17 cellular contexts compared by ENCODE assay signal in the genomic region with DNA sequence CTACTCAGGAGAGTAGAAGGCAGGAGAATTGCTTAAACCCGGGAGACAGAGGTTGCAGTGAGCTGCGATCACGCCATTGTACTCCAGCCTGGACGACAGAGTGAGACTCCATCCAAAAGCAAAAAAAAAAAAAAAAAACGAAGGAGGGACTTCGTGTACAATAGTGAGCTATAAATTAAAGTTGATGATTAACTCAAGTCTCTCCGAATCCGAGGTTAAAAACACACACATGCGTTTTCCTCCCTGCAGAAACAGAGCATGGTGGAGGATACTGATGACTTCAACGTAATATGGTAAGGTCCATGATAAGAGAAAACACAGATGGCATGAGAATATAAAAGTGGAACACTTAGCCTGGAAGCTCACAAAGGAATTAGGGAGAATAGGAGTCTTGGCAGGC.
DNase-seq lines count a peak whose midpoint lies in the region; ATAC-seq and TF ChIP-seq lines count a peak whose summit lies in the region.
"Had no signal": no experiment of that assay in that cellular context is flagged by ENCODE, and none has a peak within 500 bp of the region (broad histone marks: within the 10 kb centered on the region; RNA-seq: fewer than 3 reads in every experiment).

No MANE protein-coding gene starts in this region.

- H3K9ac ChIP-seq in mucosa of rectum (ENCODE audit: low read depth in 1 of 2, low read length in 2 of 2): no peak overlapping the region

- H3K4me1 ChIP-seq in mucosa of rectum (ENCODE audit: control insufficient read depth in 2 of 2, insufficient read depth in 2 of 2, low read length in 2 of 2): peaks cover 24 to 26% of the 10 kb centered on the region in 2 donors

- H3K27ac ChIP-seq in 22Rv1 (peak overlapping the region; percentile 61), mucosa of rectum (ENCODE audit: low read depth in 2 of 2, low read length in 2 of 2) (peak overlapping the region; percentile 64 to 73)

- H3K4me3 Mint-ChIP-seq in dendritic cell treated with granulocyte-macrophage colony-stimulating factor and Interleukin-4, amounts not matched to agents 40 ng/mL and 50 ng/mL, for 4 days: no peak overlapping the region
- no peak overlapping the region for H3K4me3 Mint-ChIP-seq in T-helper 2 cell treated with Interferon-gamma antibody and Interleukin-4, amounts not matched to agents 5 μg/mL and 100 μg/mL, for 36 hours

- peak overlapping the region; percentile 25 to 55 for H3K4me3 ChIP-seq in mucosa of rectum (ENCODE audit: low read length in 2 of 2)

- no peak for TF ChIP-seq CTCF in 22Rv1 (IDR thresholded peaks at IDR 0.05)

- peak overlapping the region; percentile 75 for H3K27ac Mint-ChIP-seq in dendritic cell treated with granulocyte-macrophage colony-stimulating factor and Interleukin-4, amounts not matched to agents 40 ng/mL and 50 ng/mL, for 4 days
- no peak overlapping the region for H3K27ac Mint-ChIP-seq in T-helper 2 cell treated with Interferon-gamma antibody and Interleukin-4, amounts not matched to agents 5 μg/mL and 100 μg/mL, for 36 hours

- no peaks in the 10 kb centered on the region for H3K27me3 Mint-ChIP-seq in dendritic cell treated with granulocyte-macrophage colony-stimulating factor and Interleukin-4, amounts not matched to agents 40 ng/mL and 50 ng/mL, for 4 days
- no peaks in the 10 kb centered on the region for H3K27me3 Mint-ChIP-seq in T-helper 2 cell treated with Interferon-gamma antibody and Interleukin-4, amounts not matched to agents 5 μg/mL and 100 μg/mL, for 36 hours (ENCODE audit: low read depth)

- no peaks in the 10 kb centered on the region for H3K9me3 ChIP-seq in mucosa of rectum (ENCODE audit: control insufficient read depth in 2 of 2, low read length in 2 of 2)
- H3K9me3 ChIP-seq: Peyer's patch had no signal

- no peaks in the 10 kb centered on the region for H3K27me3 ChIP-seq in mucosa of rectum (ENCODE audit: control insufficient read depth in 2 of 2, insufficient read depth in 2 of 2, low read length in 2 of 2)
- H3K27me3 ChIP-seq: Peyer's patch had no signal

- DNase-seq in LoVo (ENCODE audit: low spot score): peak; percentile 72
- no peak for DNase-seq in T-helper 2 cell treated with Interferon-gamma antibody and Interleukin-4, amounts not matched to agents 5 μg/mL and 100 μg/mL, for 36 hours (ENCODE audit: low spot score)
- no peak for DNase-seq in NCI-H446 (lab: John Stamatoyannopoulos, UW)
- DNase-seq: DMS153, KG1, MM.1S, NCI-H2029 treated with DMSO at 0.1 percent for 48 hours, NCI-H526 treated with DMSO at 0.1 percent for 48 hours, OCI-M1, Peyer's patch, SHP77 treated with DMSO at 0.1 percent for 48 hours had no signal

- H3K4me1 Mint-ChIP-seq in dendritic cell treated with granulocyte-macrophage colony-stimulating factor and Interleukin-4, amounts not matched to agents 40 ng/mL and 50 ng/mL, for 4 days (ENCODE audit: low read depth): peaks cover 83% of the 10 kb centered on the region
- peaks cover 63% of the 10 kb centered on the region for H3K4me1 Mint-ChIP-seq in T-helper 2 cell treated with Interferon-gamma antibody and Interleukin-4, amounts not matched to agents 5 μg/mL and 100 μg/mL, for 36 hours (ENCODE audit: low read depth)

- ATAC-seq in HG03025 (IDR thresholded peaks at IDR 0.05; ENCODE audit: low FRiP score, unreplicated experiment): no peak
- ATAC-seq in HG03342 (IDR thresholded peaks at IDR 0.05; ENCODE audit: unreplicated experiment): no peak
- ATAC-seq: HCT116 had no signal

- H3K36me3 ChIP-seq in mucosa of rectum (ENCODE audit: control insufficient read depth in 2 of 2, insufficient read depth in 2 of 2, low read length in 2 of 2): no peaks in the 10 kb centered on the region
- H3K36me3 ChIP-seq: Peyer's patch had no signal

- no peaks in the 10 kb centered on the region for H3K36me3 Mint-ChIP-seq in dendritic cell treated with granulocyte-macrophage colony-stimulating factor and Interleukin-4, amounts not matched to agents 40 ng/mL and 50 ng/mL, for 4 days (ENCODE audit: low read depth)
- H3K36me3 Mint-ChIP-seq in T-helper 2 cell treated with Interferon-gamma antibody and Interleukin-4, amounts not matched to agents 5 μg/mL and 100 μg/mL, for 36 hours (ENCODE audit: low read depth): peaks cover 12% of the 10 kb centered on the region

- intact Hi-C loops in dendritic cell treated with granulocyte-macrophage colony-stimulating factor and Interleukin-4, amounts not matched to agents 40 ng/mL and 50 ng/mL, for 4 days (cut with micrococcal nuclease): loop anchor here (5.0 kb wide), 1 partner anchor 244 kb away; no protein-coding TSS in a partner anchor

- no peaks in the 10 kb centered on the region for H3K9me3 Mint-ChIP-seq in dendritic cell treated with granulocyte-macrophage colony-stimulating factor and Interleukin-4, amounts not matched to agents 40 ng/mL and 50 ng/mL, for 4 days
- H3K9me3 Mint-ChIP-seq in T-helper 2 cell treated with Interferon-gamma antibody and Interleukin-4, amounts not matched to agents 5 μg/mL and 100 μg/mL, for 36 hours: peaks cover 16% of the 10 kb centered on the region
